Comparison of ENCODE assay signal across 1 cellular context in genomic region chr9:98117097-98117496, GRCh38. TPM values are rescaled to one million over a fixed set of nuclear protein-coding genes. Genes with fewer than 3 reads are reported as not detected.
"Had no signal": no experiment of that assay in that cellular context is flagged by ENCODE, and none has a peak within 500 bp of the region (broad histone marks: within the 10 kb centered on the region; RNA-seq: fewer than 3 reads in every experiment).

No MANE protein-coding gene starts in this region.

RNA-seq across cellular contexts. Expression of gene TRIM14, which starts 1.9 kb away (rescaled TPM):
- polyA plus RNA-seq: neural cell had no signal
